In genomic region chr20:41030536-41031242, GRCh38 we compare ENCODE assay signal across 8 cellular contexts. TPM values are rescaled to one million over a fixed set of nuclear protein-coding genes. Genes with fewer than 3 reads are reported as not detected.
DNase-seq lines count a peak whose midpoint lies in the region; TF ChIP-seq lines count a peak whose summit lies in the region.

No MANE protein-coding gene starts in this region.

- H3K4me1 ChIP-seq in liver (ENCODE audit: control insufficient read depth in 4 of 4, insufficient read depth in 4 of 4, low read length in 3 of 4) (peaks cover 6 to 28% (median 19%) of the 10 kb centered on the region in 4 donors), urinary bladder (ENCODE audit: insufficient read depth) (peaks cover 5% of the 10 kb centered on the region)

- H3K36me3 Mint-ChIP-seq in activated naive CD4-positive, alpha-beta T cell treated with anti-CD3 and anti-CD28 coated beads, Interleukin-2, amount 50 U/mL, for 24 hours: peaks cover 18% of the 10 kb centered on the region
- H3K36me3 Mint-ChIP-seq in activated naive CD8-positive, alpha-beta T cell: peaks cover 17% of the 10 kb centered on the region

- H3K9me3 Mint-ChIP-seq in activated naive CD4-positive, alpha-beta T cell treated with anti-CD3 and anti-CD28 coated beads, Interleukin-2, amount 50 U/mL, for 24 hours: no peaks in the 10 kb centered on the region
- no peaks in the 10 kb centered on the region for H3K9me3 Mint-ChIP-seq in activated naive CD8-positive, alpha-beta T cell (ENCODE audit: low read depth)

- H3K9me3 ChIP-seq in liver (ENCODE audit: control insufficient read depth in 4 of 4, low read length in 3 of 4): no peaks in the 10 kb centered on the region

- no peaks in the 10 kb centered on the region for H3K27me3 ChIP-seq in liver (ENCODE audit: control insufficient read depth in 4 of 4, insufficient read depth in 4 of 4, low read length in 3 of 4)

- H3K27ac ChIP-seq in liver (ENCODE audit: low read depth in 1 of 2, low read length in 2 of 2): no peak overlapping the region
- H3K27ac ChIP-seq in urinary bladder (ENCODE audit: low read depth): no peak overlapping the region

- TF ChIP-seq RAD21 in liver (IDR thresholded peaks at IDR 0.05): no peak

- peak overlapping the region; percentile 94 for H3K4me3 Mint-ChIP-seq in activated naive CD4-positive, alpha-beta T cell treated with anti-CD3 and anti-CD28 coated beads, Interleukin-2, amount 50 U/mL, for 24 hours
- peak overlapping the region; percentile 94 for H3K4me3 Mint-ChIP-seq in activated naive CD8-positive, alpha-beta T cell

- no peaks in the 10 kb centered on the region for H3K36me3 ChIP-seq in liver (ENCODE audit: control insufficient read depth in 4 of 4, insufficient read depth in 3 of 4, low read depth in 1 of 4, low read length in 3 of 4)
- H3K36me3 ChIP-seq in urinary bladder (ENCODE audit: insufficient read depth): no peaks in the 10 kb centered on the region

- no peak for DNase-seq in activated naive CD4-positive, alpha-beta T cell treated with Interleukin-2 at 50 U/mL for 16 hours
- DNase-seq in COLO668 (lab: John Stamatoyannopoulos, UW; ENCODE audit: unreplicated experiment): no peak
- DNase-seq in SHP77 (lab: John Stamatoyannopoulos, UW): no peak
- DNase-seq in NCI-H226: no peak

- H3K9ac ChIP-seq in liver (ENCODE audit: low read depth in 1 of 2, low read length in 2 of 2): no peak overlapping the region

- H3K4me1 Mint-ChIP-seq in activated naive CD4-positive, alpha-beta T cell treated with anti-CD3 and anti-CD28 coated beads, Interleukin-2, amount 50 U/mL, for 24 hours: peaks cover 74% of the 10 kb centered on the region
- H3K4me1 Mint-ChIP-seq in activated naive CD8-positive, alpha-beta T cell (ENCODE audit: low read depth): peaks cover 66% of the 10 kb centered on the region

- 70% methylated on average over 5 of the region's 5 CpGs for WGBS in liver
- WGBS in urinary bladder: 44% methylated on average over 5 of the region's 5 CpGs

- no peaks in the 10 kb centered on the region for H3K27me3 Mint-ChIP-seq in activated naive CD4-positive, alpha-beta T cell treated with anti-CD3 and anti-CD28 coated beads, Interleukin-2, amount 50 U/mL, for 24 hours
- no peaks in the 10 kb centered on the region for H3K27me3 Mint-ChIP-seq in activated naive CD8-positive, alpha-beta T cell

- H3K27ac Mint-ChIP-seq in activated naive CD4-positive, alpha-beta T cell treated with anti-CD3 and anti-CD28 coated beads, Interleukin-2, amount 50 U/mL, for 24 hours: peak overlapping the region; percentile 92
- peak overlapping the region; percentile 93 for H3K27ac Mint-ChIP-seq in activated naive CD8-positive, alpha-beta T cell

- H3K4me3 ChIP-seq in liver (ENCODE audit: low read depth in 1 of 3, low read length in 3 of 3) (peak overlapping the region; percentile 62 to 98 (median 83)), urinary bladder (ENCODE audit: low read depth, low read length) (peak overlapping the region; percentile 98)

- no peak for TF ChIP-seq CTCF in liver (IDR thresholded peaks at IDR 0.05; ENCODE audit: low read depth, low read length, missing input control)

TF ChIP-seq in liver, 16 proteins besides CTCF, POLR2A, EP300 and RAD21:
- no peak for TF ChIP-seq RXRA (IDR thresholded peaks at IDR 0.05)
- no peak for TF ChIP-seq GABPA (IDR thresholded peaks at IDR 0.05 in 1 of 2, conservative IDR thresholded peaks at IDR 0.05 in 1 of 2)
- no peak for TF ChIP-seq NR2F2 (IDR thresholded peaks at IDR 0.05)
- no peak for TF ChIP-seq YY1 (IDR thresholded peaks at IDR 0.05)
- TF ChIP-seq TAF1 (conservative IDR thresholded peaks at IDR 0.05): no peak
- TF ChIP-seq EGR1 (IDR thresholded peaks at IDR 0.05; ENCODE audit: low read depth in 2 of 2): no peak
- no peak for TF ChIP-seq SP1 (IDR thresholded peaks at IDR 0.05)
- TF ChIP-seq, protein P1, sequence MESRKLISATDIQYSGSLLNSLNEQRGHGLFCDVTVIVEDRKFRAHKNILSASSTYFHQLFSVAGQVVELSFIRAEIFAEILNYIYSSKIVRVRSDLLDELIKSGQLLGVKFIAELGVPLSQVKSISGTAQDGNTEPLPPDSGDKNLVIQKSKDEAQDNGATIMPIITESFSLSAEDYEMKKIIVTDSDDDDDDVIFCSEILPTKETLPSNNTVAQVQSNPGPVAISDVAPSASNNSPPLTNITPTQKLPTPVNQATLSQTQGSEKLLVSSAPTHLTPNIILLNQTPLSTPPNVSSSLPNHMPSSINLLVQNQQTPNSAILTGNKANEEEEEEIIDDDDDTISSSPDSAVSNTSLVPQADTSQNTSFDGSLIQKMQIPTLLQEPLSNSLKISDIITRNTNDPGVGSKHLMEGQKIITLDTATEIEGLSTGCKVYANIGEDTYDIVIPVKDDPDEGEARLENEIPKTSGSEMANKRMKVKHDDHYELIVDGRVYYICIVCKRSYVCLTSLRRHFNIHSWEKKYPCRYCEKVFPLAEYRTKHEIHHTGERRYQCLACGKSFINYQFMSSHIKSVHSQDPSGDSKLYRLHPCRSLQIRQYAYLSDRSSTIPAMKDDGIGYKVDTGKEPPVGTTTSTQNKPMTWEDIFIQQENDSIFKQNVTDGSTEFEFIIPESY (IDR thresholded peaks at IDR 0.05): no peak
- TF ChIP-seq, protein P2, sequence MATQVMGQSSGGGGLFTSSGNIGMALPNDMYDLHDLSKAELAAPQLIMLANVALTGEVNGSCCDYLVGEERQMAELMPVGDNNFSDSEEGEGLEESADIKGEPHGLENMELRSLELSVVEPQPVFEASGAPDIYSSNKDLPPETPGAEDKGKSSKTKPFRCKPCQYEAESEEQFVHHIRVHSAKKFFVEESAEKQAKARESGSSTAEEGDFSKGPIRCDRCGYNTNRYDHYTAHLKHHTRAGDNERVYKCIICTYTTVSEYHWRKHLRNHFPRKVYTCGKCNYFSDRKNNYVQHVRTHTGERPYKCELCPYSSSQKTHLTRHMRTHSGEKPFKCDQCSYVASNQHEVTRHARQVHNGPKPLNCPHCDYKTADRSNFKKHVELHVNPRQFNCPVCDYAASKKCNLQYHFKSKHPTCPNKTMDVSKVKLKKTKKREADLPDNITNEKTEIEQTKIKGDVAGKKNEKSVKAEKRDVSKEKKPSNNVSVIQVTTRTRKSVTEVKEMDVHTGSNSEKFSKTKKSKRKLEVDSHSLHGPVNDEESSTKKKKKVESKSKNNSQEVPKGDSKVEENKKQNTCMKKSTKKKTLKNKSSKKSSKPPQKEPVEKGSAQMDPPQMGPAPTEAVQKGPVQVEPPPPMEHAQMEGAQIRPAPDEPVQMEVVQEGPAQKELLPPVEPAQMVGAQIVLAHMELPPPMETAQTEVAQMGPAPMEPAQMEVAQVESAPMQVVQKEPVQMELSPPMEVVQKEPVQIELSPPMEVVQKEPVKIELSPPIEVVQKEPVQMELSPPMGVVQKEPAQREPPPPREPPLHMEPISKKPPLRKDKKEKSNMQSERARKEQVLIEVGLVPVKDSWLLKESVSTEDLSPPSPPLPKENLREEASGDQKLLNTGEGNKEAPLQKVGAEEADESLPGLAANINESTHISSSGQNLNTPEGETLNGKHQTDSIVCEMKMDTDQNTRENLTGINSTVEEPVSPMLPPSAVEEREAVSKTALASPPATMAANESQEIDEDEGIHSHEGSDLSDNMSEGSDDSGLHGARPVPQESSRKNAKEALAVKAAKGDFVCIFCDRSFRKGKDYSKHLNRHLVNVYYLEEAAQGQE (IDR thresholded peaks at IDR 0.05): no peak
- TF ChIP-seq FOXA1 (IDR thresholded peaks at IDR 0.05): no peak
- TF ChIP-seq HNF4A (conservative IDR thresholded peaks at IDR 0.05): no peak
- TF ChIP-seq ATF3 (IDR thresholded peaks at IDR 0.05): no peak
- no peak for TF ChIP-seq JUND (IDR thresholded peaks at IDR 0.05)
- no peak for TF ChIP-seq MAX (IDR thresholded peaks at IDR 0.05)
- TF ChIP-seq HNF4G (IDR thresholded peaks at IDR 0.05): no peak
TF ChIP-seq in liver: peak in this region for 0.

RNA-seq across cellular contexts. Expression of gene TOP1, which starts 2.1 kb away (rescaled TPM):
- total RNA-seq in liver: 10 to 100 TPM; 21.1 to 62.1 TPM
- 10 to 100 TPM; 13.7 to 17.8 TPM for polyA plus RNA-seq in liver
- total RNA-seq in urinary bladder: 29.2 TPM
- 26.9 TPM for polyA plus RNA-seq in urinary bladder
